In the genomic region with DNA sequence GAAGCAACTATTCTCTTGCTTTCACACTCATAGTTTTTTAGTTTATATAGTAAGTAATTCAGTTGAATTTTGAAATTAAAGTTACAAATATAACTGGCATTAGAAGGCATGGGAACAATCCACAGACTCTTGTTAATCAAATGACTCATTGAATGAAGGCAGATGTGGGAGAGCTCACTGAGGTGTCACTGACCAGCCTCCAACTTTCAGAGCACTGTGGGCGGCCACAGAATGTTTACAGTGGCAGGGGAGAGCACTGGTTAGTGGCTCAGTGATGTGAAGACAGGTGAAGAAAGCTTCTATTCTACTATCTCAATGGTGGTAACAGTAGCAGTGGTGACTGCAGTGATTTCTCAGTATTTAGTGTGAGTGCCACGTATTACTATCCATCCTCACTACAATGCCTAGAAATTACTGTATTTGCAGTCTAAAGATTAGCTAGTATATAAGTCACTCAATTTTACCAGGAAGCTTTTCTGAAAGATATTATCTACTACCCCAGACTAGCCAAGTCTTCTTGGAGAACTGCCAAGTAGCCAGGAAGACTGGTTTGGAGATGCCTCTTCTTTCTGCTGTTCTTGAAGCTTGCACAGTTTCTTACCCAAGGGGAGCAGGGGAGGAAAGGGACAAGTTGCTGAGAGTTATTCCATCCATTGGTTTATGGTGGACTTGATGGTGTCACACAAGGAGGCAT, we compare ENCODE assay signal across 14 cellular contexts.
A peak's percentile ranks its signal among the peaks of the same experiment; 100 is the strongest.
DNase-seq lines count a peak whose midpoint lies in the region; ATAC-seq and TF ChIP-seq lines count a peak whose summit lies in the region.
"Had no signal": no experiment of that assay in that cellular context is flagged by ENCODE, and none has a peak within 500 bp of the region (broad histone marks: within the 10 kb centered on the region; RNA-seq: fewer than 3 reads in every experiment).

No MANE protein-coding gene starts in this region.

- no peak overlapping the region for H2AFZ ChIP-seq in Karpas-422 (ENCODE audit: low read length)
- H2AFZ ChIP-seq: parathyroid adenoma had no signal

- H3K36me3 ChIP-seq in RWPE2 (ENCODE audit: low read depth) (no peaks in the 10 kb centered on the region), lower lobe of right lung (no peaks in the 10 kb centered on the region), Karpas-422 (ENCODE audit: insufficient read depth, low read length) (no peaks in the 10 kb centered on the region)

- H3K9me2 ChIP-seq in Karpas-422 (replicated peaks; ENCODE audit: insufficient read depth, low read length): no peaks in the 10 kb centered on the region

- H3K9ac ChIP-seq in Karpas-422 (ENCODE audit: low read length): no peak overlapping the region
- H3K9ac ChIP-seq: parathyroid adenoma had no signal

- TF ChIP-seq CTCF in RWPE2 (IDR thresholded peaks at IDR 0.05; ENCODE audit: poor library complexity, severe bottlenecking) (no peak), lower lobe of right lung (IDR thresholded peaks at IDR 0.05) (no peak)

- H3K4me2 ChIP-seq in Karpas-422 (ENCODE audit: low read depth, low read length, poor library complexity, severe bottlenecking): no peak overlapping the region

- H4K20me1 ChIP-seq in Karpas-422 (ENCODE audit: insufficient read depth, low read depth, low read length): no peaks in the 10 kb centered on the region

- no peaks in the 10 kb centered on the region for H3K36me3 Mint-ChIP-seq in activated naive CD4-positive, alpha-beta T cell treated with anti-CD3 and anti-CD28 coated beads, Interleukin-2, amount 50 U/mL, for 72 hours
- H3K36me3 Mint-ChIP-seq: mesothelial cell of epicardium had no signal

- DNase-seq in activated naive CD4-positive, alpha-beta T cell treated with anti-CD3 and anti-CD28 coated beads, Interleukin-2, amount 50 U/mL, for 72 hours (ENCODE audit: low spot score in 2 of 2): no peak
- no peak for DNase-seq in activated naive CD4-positive, alpha-beta T cell treated with Interleukin-2 at 50 U/mL for 16 hours
- DNase-seq in RWPE2 (ENCODE audit: low spot score) (no peak), fibroblast of peridontal ligament (ENCODE audit: extremely low read depth) (peak; percentile 56), DMS79 (lab: John Stamatoyannopoulos, UW) (no peak), lower lobe of right lung (no peak), Karpas-422 (no peak)
- DNase-seq: activated CD4-positive, alpha-beta T cell treated with anti-CD3 and anti-CD28 coated beads for 1 hour; H7; NCI-H774; stimulated activated CD8-positive, alpha-beta memory T cell treated with anti-CD3 and anti-CD28 coated beads, Interleukin-4, amount 100 ng/mL, for 48 hours had no signal

- H3K4me1 ChIP-seq in RWPE2 (ENCODE audit: insufficient read depth, poor library complexity, severe bottlenecking) (peaks cover 22% of the 10 kb centered on the region), lower lobe of right lung (peaks cover 10% of the 10 kb centered on the region), Karpas-422 (ENCODE audit: low read length) (peaks cover 14% of the 10 kb centered on the region)
- H3K4me1 ChIP-seq: parathyroid adenoma had no signal

- ATAC-seq in activated naive CD4-positive, alpha-beta T cell treated with anti-CD3 and anti-CD28 coated beads, Interleukin-2, amount 50 U/mL, for 72 hours: peak; percentile 50 to 55
- ATAC-seq in RWPE2 (ENCODE audit: low read depth) (peak; percentile 80), lower lobe of right lung (no peak), GM18867 (IDR thresholded peaks at IDR 0.05; ENCODE audit: unreplicated experiment) (no peak)

- H3K79me2 ChIP-seq in Karpas-422 (ENCODE audit: low read length): no peaks in the 10 kb centered on the region
- H3K79me2 ChIP-seq: parathyroid adenoma had no signal

- intact Hi-C loops in lower lobe of right lung (cut with DNase I): no loop called here

- no peaks in the 10 kb centered on the region for H3K9me3 Mint-ChIP-seq in activated naive CD4-positive, alpha-beta T cell treated with anti-CD3 and anti-CD28 coated beads, Interleukin-2, amount 50 U/mL, for 72 hours
- H3K9me3 Mint-ChIP-seq: mesothelial cell of epicardium had no signal

- H3K27me3 ChIP-seq in RWPE2 (ENCODE audit: insufficient read depth, poor library complexity, severe bottlenecking): no peaks in the 10 kb centered on the region
- no peaks in the 10 kb centered on the region for H3K27me3 ChIP-seq in lower lobe of right lung (ENCODE audit: low read depth)
- H3K27me3 ChIP-seq in Karpas-422 (ENCODE audit: low read length): 0 out of 2 replicates have a peak, but pooled peaks cover 5% of the 10 kb centered on the region

- H3K27ac ChIP-seq in RWPE2 (ENCODE audit: poor library complexity, severe bottlenecking) (peak overlapping the region; percentile 8), lower lobe of right lung (no peak overlapping the region), Karpas-422 (ENCODE audit: low read length) (no peak overlapping the region)
- H3K27ac ChIP-seq: parathyroid adenoma had no signal

- no peak overlapping the region for H3K4me3 ChIP-seq in RWPE2 (ENCODE audit: severe bottlenecking)
- H3K4me3 ChIP-seq in lower lobe of right lung: no peak overlapping the region
- H3K4me3 ChIP-seq in Karpas-422 (ENCODE audit: low read length): no peak overlapping the region

- H3K9me3 ChIP-seq in RWPE2 (ENCODE audit: severe bottlenecking): no peaks in the 10 kb centered on the region
- no peaks in the 10 kb centered on the region for H3K9me3 ChIP-seq in lower lobe of right lung
- H3K9me3 ChIP-seq in Karpas-422 (ENCODE audit: low read length): no peaks in the 10 kb centered on the region

- no peak overlapping the region for H3K27ac Mint-ChIP-seq in activated naive CD4-positive, alpha-beta T cell treated with anti-CD3 and anti-CD28 coated beads, Interleukin-2, amount 50 U/mL, for 72 hours
- H3K27ac Mint-ChIP-seq: mesothelial cell of epicardium had no signal

Comparison
In these comparisons a context has a peak if more than half of its experiments do, and no peak if none do; other contexts are left out.
1. ATAC-seq: peak in activated naive CD4-positive, alpha-beta T cell treated with anti-CD3 and anti-CD28 coated beads, Interleukin-2, amount 50 U/mL, for 72 hours (2 of 2) and RWPE2 (single experiment); none in lower lobe of right lung (0 of 2) and GM18867 (single experiment).